In genomic region chr12:132163041-132163910, GRCh38 we compare ENCODE assay signal across 2 cellular contexts.
TF ChIP-seq lines count a peak whose summit lies in the region.

No MANE protein-coding gene starts in this region.

TF ChIP-seq in IMR-90, 13 proteins besides CTCF, POLR2A, EP300 and RAD21:
- TF ChIP-seq FOS (IDR thresholded peaks at IDR 0.05; ENCODE audit: low read depth, low read length) (no peak), NFE2L2 (IDR thresholded peaks at IDR 0.05; ENCODE audit: low read depth, low read length) (no peak), SMC3 (IDR thresholded peaks at IDR 0.05; ENCODE audit: low read depth, low read length) (no peak), CEBPB (IDR thresholded peaks at IDR 0.05; ENCODE audit: low read depth, low read length) (no peak), MXI1 (IDR thresholded peaks at IDR 0.05; ENCODE audit: borderline replicate concordance, low read depth, low read length) (no peak), MAFK (IDR thresholded peaks at IDR 0.05; ENCODE audit: low read depth, low read length) (no peak), CHD1 (IDR thresholded peaks at IDR 0.05; ENCODE audit: low read depth, low read length) (no peak), RCOR1 (IDR thresholded peaks at IDR 0.05; ENCODE audit: insufficient replicate concordance, low read length) (no peak), BHLHE40 (IDR thresholded peaks at IDR 0.05; ENCODE audit: low read depth, low read length) (no peak), RFX5 (IDR thresholded peaks at IDR 0.05; ENCODE audit: low read depth, low read length) (no peak), MAZ (IDR thresholded peaks at IDR 0.05; ENCODE audit: borderline replicate concordance, low read depth, low read length) (no peak)
- TF ChIP-seq, protein P1, sequence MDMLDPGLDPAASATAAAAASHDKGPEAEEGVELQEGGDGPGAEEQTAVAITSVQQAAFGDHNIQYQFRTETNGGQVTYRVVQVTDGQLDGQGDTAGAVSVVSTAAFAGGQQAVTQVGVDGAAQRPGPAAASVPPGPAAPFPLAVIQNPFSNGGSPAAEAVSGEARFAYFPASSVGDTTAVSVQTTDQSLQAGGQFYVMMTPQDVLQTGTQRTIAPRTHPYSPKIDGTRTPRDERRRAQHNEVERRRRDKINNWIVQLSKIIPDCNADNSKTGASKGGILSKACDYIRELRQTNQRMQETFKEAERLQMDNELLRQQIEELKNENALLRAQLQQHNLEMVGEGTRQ (IDR thresholded peaks at IDR 0.05; ENCODE audit: low read depth, low read length) = no peak
- TF ChIP-seq, protein P2, sequence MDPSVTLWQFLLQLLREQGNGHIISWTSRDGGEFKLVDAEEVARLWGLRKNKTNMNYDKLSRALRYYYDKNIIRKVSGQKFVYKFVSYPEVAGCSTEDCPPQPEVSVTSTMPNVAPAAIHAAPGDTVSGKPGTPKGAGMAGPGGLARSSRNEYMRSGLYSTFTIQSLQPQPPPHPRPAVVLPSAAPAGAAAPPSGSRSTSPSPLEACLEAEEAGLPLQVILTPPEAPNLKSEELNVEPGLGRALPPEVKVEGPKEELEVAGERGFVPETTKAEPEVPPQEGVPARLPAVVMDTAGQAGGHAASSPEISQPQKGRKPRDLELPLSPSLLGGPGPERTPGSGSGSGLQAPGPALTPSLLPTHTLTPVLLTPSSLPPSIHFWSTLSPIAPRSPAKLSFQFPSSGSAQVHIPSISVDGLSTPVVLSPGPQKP (IDR thresholded peaks at IDR 0.05; ENCODE audit: borderline replicate concordance, low read depth, low read length) = no peak

TF ChIP-seq in GM12878, 131 proteins besides CTCF, POLR2A, EP300 and RAD21:
- TF ChIP-seq SIN3A (IDR thresholded peaks at IDR 0.05; ENCODE audit: low read depth, low read length) = no peak
- no peak for TF ChIP-seq SRF (IDR thresholded peaks at IDR 0.05; ENCODE audit: low read depth in 2 of 2, low read length in 2 of 2)
- TF ChIP-seq BCL3 (IDR thresholded peaks at IDR 0.05; ENCODE audit: borderline replicate concordance, insufficient read depth, low read depth, low read length, poor library complexity, severe bottlenecking) = no peak
- TF ChIP-seq, protein P3, sequence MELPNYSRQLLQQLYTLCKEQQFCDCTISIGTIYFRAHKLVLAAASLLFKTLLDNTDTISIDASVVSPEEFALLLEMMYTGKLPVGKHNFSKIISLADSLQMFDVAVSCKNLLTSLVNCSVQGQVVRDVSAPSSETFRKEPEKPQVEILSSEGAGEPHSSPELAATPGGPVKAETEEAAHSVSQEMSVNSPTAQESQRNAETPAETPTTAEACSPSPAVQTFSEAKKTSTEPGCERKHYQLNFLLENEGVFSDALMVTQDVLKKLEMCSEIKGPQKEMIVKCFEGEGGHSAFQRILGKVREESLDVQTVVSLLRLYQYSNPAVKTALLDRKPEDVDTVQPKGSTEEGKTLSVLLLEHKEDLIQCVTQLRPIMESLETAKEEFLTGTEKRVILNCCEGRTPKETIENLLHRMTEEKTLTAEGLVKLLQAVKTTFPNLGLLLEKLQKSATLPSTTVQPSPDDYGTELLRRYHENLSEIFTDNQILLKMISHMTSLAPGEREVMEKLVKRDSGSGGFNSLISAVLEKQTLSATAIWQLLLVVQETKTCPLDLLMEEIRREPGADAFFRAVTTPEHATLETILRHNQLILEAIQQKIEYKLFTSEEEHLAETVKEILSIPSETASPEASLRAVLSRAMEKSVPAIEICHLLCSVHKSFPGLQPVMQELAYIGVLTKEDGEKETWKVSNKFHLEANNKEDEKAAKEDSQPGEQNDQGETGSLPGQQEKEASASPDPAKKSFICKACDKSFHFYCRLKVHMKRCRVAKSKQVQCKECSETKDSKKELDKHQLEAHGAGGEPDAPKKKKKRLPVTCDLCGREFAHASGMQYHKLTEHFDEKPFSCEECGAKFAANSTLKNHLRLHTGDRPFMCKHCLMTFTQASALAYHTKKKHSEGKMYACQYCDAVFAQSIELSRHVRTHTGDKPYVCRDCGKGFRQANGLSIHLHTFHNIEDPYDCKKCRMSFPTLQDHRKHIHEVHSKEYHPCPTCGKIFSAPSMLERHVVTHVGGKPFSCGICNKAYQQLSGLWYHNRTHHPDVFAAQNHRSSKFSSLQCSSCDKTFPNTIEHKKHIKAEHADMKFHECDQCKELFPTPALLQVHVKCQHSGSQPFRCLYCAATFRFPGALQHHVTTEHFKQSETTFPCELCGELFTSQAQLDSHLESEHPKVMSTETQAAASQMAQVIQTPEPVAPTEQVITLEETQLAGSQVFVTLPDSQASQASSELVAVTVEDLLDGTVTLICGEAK (IDR thresholded peaks at IDR 0.05; ENCODE audit: borderline replicate concordance) = no peak
- TF ChIP-seq MXI1 (IDR thresholded peaks at IDR 0.05; ENCODE audit: low read depth, low read length) = no peak
- TF ChIP-seq NFIC (IDR thresholded peaks at IDR 0.05; ENCODE audit: low read depth, low read length) = no peak
- TF ChIP-seq, protein P4, sequence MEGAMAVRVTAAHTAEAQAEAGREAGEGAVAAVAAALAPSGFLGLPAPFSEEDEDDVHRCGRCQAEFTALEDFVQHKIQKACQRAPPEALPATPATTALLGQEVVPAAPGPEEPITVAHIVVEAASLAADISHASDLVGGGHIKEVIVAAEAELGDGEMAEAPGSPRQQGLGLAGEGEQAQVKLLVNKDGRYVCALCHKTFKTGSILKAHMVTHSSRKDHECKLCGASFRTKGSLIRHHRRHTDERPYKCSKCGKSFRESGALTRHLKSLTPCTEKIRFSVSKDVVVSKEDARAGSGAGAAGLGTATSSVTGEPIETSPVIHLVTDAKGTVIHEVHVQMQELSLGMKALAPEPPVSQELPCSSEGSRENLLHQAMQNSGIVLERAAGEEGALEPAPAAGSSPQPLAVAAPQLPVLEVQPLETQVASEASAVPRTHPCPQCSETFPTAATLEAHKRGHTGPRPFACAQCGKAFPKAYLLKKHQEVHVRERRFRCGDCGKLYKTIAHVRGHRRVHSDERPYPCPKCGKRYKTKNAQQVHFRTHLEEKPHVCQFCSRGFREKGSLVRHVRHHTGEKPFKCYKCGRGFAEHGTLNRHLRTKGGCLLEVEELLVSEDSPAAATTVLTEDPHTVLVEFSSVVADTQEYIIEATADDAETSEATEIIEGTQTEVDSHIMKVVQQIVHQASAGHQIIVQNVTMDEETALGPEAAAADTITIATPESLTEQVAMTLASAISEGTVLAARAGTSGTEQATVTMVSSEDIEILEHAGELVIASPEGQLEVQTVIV (IDR thresholded peaks at IDR 0.05; ENCODE audit: borderline replicate concordance, partially characterized antibody) = no peak
- TF ChIP-seq, protein P5, sequence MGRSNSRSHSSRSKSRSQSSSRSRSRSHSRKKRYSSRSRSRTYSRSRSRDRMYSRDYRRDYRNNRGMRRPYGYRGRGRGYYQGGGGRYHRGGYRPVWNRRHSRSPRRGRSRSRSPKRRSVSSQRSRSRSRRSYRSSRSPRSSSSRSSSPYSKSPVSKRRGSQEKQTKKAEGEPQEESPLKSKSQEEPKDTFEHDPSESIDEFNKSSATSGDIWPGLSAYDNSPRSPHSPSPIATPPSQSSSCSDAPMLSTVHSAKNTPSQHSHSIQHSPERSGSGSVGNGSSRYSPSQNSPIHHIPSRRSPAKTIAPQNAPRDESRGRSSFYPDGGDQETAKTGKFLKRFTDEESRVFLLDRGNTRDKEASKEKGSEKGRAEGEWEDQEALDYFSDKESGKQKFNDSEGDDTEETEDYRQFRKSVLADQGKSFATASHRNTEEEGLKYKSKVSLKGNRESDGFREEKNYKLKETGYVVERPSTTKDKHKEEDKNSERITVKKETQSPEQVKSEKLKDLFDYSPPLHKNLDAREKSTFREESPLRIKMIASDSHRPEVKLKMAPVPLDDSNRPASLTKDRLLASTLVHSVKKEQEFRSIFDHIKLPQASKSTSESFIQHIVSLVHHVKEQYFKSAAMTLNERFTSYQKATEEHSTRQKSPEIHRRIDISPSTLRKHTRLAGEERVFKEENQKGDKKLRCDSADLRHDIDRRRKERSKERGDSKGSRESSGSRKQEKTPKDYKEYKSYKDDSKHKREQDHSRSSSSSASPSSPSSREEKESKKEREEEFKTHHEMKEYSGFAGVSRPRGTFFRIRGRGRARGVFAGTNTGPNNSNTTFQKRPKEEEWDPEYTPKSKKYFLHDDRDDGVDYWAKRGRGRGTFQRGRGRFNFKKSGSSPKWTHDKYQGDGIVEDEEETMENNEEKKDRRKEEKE (IDR thresholded peaks at IDR 0.05) = no peak
- TF ChIP-seq, protein P6, sequence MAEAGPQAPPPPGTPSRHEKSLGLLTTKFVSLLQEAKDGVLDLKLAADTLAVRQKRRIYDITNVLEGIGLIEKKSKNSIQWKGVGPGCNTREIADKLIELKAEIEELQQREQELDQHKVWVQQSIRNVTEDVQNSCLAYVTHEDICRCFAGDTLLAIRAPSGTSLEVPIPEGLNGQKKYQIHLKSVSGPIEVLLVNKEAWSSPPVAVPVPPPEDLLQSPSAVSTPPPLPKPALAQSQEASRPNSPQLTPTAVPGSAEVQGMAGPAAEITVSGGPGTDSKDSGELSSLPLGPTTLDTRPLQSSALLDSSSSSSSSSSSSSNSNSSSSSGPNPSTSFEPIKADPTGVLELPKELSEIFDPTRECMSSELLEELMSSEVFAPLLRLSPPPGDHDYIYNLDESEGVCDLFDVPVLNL (IDR thresholded peaks at IDR 0.05; ENCODE audit: low read depth, low read length) = no peak
- TF ChIP-seq RELB (IDR thresholded peaks at IDR 0.05; ENCODE audit: low read depth) = no peak
- TF ChIP-seq FOS (IDR thresholded peaks at IDR 0.05; ENCODE audit: borderline replicate concordance, extremely low read depth, insufficient read length) = no peak
- TF ChIP-seq RCOR1 (conservative IDR thresholded peaks at IDR 0.05; ENCODE audit: low read depth, low read length) = no peak
- no peak for TF ChIP-seq HDGF (IDR thresholded peaks at IDR 0.05)
- TF ChIP-seq ETV6 (conservative IDR thresholded peaks at IDR 0.05 in 1 of 2, IDR thresholded peaks at IDR 0.05 in 1 of 2; ENCODE audit: borderline replicate concordance in 1 of 2, low read depth in 1 of 2) = no peak
- TF ChIP-seq PML (IDR thresholded peaks at IDR 0.05; ENCODE audit: low read length) = no peak
- TF ChIP-seq PAX8 (IDR thresholded peaks at IDR 0.05) = no peak
- TF ChIP-seq, protein P7, sequence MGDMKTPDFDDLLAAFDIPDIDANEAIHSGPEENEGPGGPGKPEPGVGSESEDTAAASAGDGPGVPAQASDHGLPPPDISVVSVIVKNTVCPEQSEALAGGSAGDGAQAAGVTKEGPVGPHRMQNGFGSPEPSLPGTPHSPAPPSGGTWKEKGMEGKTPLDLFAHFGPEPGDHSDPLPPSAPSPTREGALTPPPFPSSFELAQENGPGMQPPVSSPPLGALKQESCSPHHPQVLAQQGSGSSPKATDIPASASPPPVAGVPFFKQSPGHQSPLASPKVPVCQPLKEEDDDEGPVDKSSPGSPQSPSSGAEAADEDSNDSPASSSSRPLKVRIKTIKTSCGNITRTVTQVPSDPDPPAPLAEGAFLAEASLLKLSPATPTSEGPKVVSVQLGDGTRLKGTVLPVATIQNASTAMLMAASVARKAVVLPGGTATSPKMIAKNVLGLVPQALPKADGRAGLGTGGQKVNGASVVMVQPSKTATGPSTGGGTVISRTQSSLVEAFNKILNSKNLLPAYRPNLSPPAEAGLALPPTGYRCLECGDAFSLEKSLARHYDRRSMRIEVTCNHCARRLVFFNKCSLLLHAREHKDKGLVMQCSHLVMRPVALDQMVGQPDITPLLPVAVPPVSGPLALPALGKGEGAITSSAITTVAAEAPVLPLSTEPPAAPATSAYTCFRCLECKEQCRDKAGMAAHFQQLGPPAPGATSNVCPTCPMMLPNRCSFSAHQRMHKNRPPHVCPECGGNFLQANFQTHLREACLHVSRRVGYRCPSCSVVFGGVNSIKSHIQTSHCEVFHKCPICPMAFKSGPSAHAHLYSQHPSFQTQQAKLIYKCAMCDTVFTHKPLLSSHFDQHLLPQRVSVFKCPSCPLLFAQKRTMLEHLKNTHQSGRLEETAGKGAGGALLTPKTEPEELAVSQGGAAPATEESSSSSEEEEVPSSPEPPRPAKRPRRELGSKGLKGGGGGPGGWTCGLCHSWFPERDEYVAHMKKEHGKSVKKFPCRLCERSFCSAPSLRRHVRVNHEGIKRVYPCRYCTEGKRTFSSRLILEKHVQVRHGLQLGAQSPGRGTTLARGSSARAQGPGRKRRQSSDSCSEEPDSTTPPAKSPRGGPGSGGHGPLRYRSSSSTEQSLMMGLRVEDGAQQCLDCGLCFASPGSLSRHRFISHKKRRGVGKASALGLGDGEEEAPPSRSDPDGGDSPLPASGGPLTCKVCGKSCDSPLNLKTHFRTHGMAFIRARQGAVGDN (IDR thresholded peaks at IDR 0.05) = no peak
- no peak for TF ChIP-seq SMC3 (IDR thresholded peaks at IDR 0.05; ENCODE audit: borderline replicate concordance, low read length)
- TF ChIP-seq SREBF1 (IDR thresholded peaks at IDR 0.05; ENCODE audit: low read length) = no peak
- no peak for TF ChIP-seq CHD4 (IDR thresholded peaks at IDR 0.05)
